10 cellular contexts compared by ENCODE assay signal in genomic region chr17:77233635-77234334, GRCh38.
A peak's percentile ranks its signal among the peaks of the same experiment; 100 is the strongest.
DNase-seq lines count a peak whose midpoint lies in the region; ATAC-seq, FAIRE-seq and TF ChIP-seq lines count a peak whose summit lies in the region.
"Had no signal": no experiment of that assay in that cellular context is flagged by ENCODE, and none has a peak within 500 bp of the region (broad histone marks: within the 10 kb centered on the region; RNA-seq: fewer than 3 reads in every experiment).

No MANE protein-coding gene starts in this region.

- H2AFZ ChIP-seq in H1 (ENCODE audit: low read length): no peak overlapping the region

- no peak overlapping the region for H3K23ac ChIP-seq in H1 (ENCODE audit: insufficient read length)

- H4K5ac ChIP-seq in H1 (ENCODE audit: insufficient read length, low read depth, low read length): no peak overlapping the region

- H3K56ac ChIP-seq in H1 (replicated peaks; ENCODE audit: insufficient read length, low read depth, low read length): no peak overlapping the region

- H3K9ac ChIP-seq in H1 (replicated peaks in 1 of 4; ENCODE audit: extremely low read depth in 1 of 4, low read depth in 3 of 4, low read length in 3 of 4): no peak overlapping the region

- H4K20me1 ChIP-seq in H1 (replicated peaks in 1 of 2; ENCODE audit: control insufficient read depth in 1 of 2, insufficient read depth in 2 of 2, low read length in 2 of 2): no peaks in the 10 kb centered on the region

- no peak for TF ChIP-seq RAD21 in H1 (IDR thresholded peaks at IDR 0.05 in 1 of 2, conservative IDR thresholded peaks at IDR 0.05 in 1 of 2; ENCODE audit: low read depth in 2 of 2, low read length in 2 of 2)

- H3K4ac ChIP-seq in H1 (replicated peaks; ENCODE audit: insufficient read length, low read depth, low read length): no peak overlapping the region

- no peak overlapping the region for H4K91ac ChIP-seq in H1 (replicated peaks; ENCODE audit: insufficient read length, low read length)

- H3K27ac ChIP-seq in H1 (ENCODE audit: low read depth, low read length): no peak overlapping the region
- H3K27ac ChIP-seq in small intestine (ENCODE audit: low read depth in 1 of 2, low read length in 1 of 2): no peak overlapping the region

- H3K4me2 ChIP-seq in H1 (ENCODE audit: insufficient read depth in 1 of 2, low read depth in 2 of 2, low read length in 2 of 2): no peak overlapping the region

- H2BK5ac ChIP-seq in H1 (ENCODE audit: low read depth, low read length): no peak overlapping the region

- CTCF ChIA-PET in H1 (lab: Charles Lee; ENCODE audit: partially characterized antibody): interaction anchor here (1.1 to 1.4 kb wide), 3 partner anchors 20 to 23 kb away, joined by 3 to 4 read pairs (median 3); no protein-coding TSS in a partner anchor

- no peak for DNase-seq in activated CD4-positive, CD25-positive, alpha-beta regulatory T cell treated with anti-CD3 and anti-CD28 coated beads, Interleukin-2, amount 50 U/mL, for 72 hours
- DNase-seq in NCI-H774 (lab: John Stamatoyannopoulos, UW) (peak; percentile 22), H1 (ENCODE audit: low read depth in 1 of 2, low spot score in 2 of 2) (no peak), small intestine (peak; percentile 36), C1 segment of cervical spinal cord (lab: John Stamatoyannopoulos, UW) (no peak), SKM-1 (lab: John Stamatoyannopoulos, UW; ENCODE audit: unreplicated experiment) (no peak), lower leg skin (ENCODE audit: low spot score in 2 of 2) (no peak)
- DNase-seq: heart left ventricle, NCI-H2107 had no signal

- H4K8ac ChIP-seq in H1 (ENCODE audit: extremely low read depth, insufficient read depth, low read length): no peak overlapping the region

- no peak overlapping the region for H2BK12ac ChIP-seq in H1 (ENCODE audit: low read depth, low read length)

- H2BK20ac ChIP-seq in H1 (ENCODE audit: low read length): no peak overlapping the region

- H2AK5ac ChIP-seq in H1 (ENCODE audit: low read depth, low read length): no peak overlapping the region

- H3K79me2 ChIP-seq in H1 (ENCODE audit: control insufficient read depth in 1 of 2, insufficient read depth in 2 of 2, low read length in 2 of 2): no peaks in the 10 kb centered on the region

- no peaks in the 10 kb centered on the region for H3K27me3 ChIP-seq in H1 (replicated peaks in 1 of 4; ENCODE audit: control insufficient read depth in 3 of 4, extremely low read depth in 1 of 4, insufficient read depth in 3 of 4, low read length in 3 of 4)
- no peaks in the 10 kb centered on the region for H3K27me3 ChIP-seq in small intestine (ENCODE audit: control insufficient read depth in 2 of 2, insufficient read depth in 2 of 2, low read length in 2 of 2)
- H3K27me3 ChIP-seq: heart left ventricle had no signal

- H3K4me1 ChIP-seq in H1 (replicated peaks in 1 of 4; ENCODE audit: control insufficient read depth in 3 of 4, insufficient read depth in 4 of 4, low read length in 3 of 4): no peaks in the 10 kb centered on the region
- no peaks in the 10 kb centered on the region for H3K4me1 ChIP-seq in small intestine (ENCODE audit: control insufficient read depth in 2 of 2, insufficient read depth in 1 of 2, low read depth in 1 of 2, low read length in 1 of 2)

- H3K14ac ChIP-seq in H1 (ENCODE audit: insufficient read length): no peak overlapping the region

- peak; percentile 84 to 86 for ATAC-seq in activated CD4-positive, CD25-positive, alpha-beta regulatory T cell treated with anti-CD3 and anti-CD28 coated beads, Interleukin-2, amount 50 U/mL, for 24 hours

- H2BK120ac ChIP-seq in H1 (replicated peaks; ENCODE audit: low read depth, low read length): no peak overlapping the region

- H2BK15ac ChIP-seq in H1 (ENCODE audit: low read length): no peak overlapping the region

- no peak for TF ChIP-seq EP300 in H1 (IDR thresholded peaks at IDR 0.05; ENCODE audit: borderline replicate concordance in 1 of 2, low read depth in 2 of 2, low read length in 2 of 2)

- H3K23me2 ChIP-seq in H1 (ENCODE audit: low read depth, low read length): no peaks in the 10 kb centered on the region; the same call in 1 of the 2 replicates

- H3K4me3 ChIP-seq in H1 (ENCODE audit: extremely low read depth in 1 of 4, insufficient read depth in 2 of 4, low read depth in 3 of 4, low read length in 4 of 4) (no peak overlapping the region), small intestine (ENCODE audit: low read depth in 1 of 2, low read length in 2 of 2) (no peak overlapping the region), lower leg skin (ENCODE audit: low read depth, poor library complexity, severe bottlenecking) (no peak overlapping the region)
- H3K4me3 ChIP-seq: heart left ventricle had no signal

- 84% methylated on average over 21 of the region's 21 CpGs; no CpG with 5 or more reads in 1 of the 2 experiments for WGBS in H1 (ENCODE audit: extremely low coverage in 1 of 2, insufficient coverage in 1 of 2, insufficient read length in 1 of 2, insufficient replicate concordance in 2 of 2, low coverage in 1 of 2, low lambda C conversion rate in 2 of 2, missing lambda C conversion rate in 1 of 2), 2 experiments
- 58 to 70% (median 69%) methylated on average over 21 of the region's 21 CpGs for WGBS in small intestine, 3 donors
- 78 to 80% methylated on average over 20 to 21 of the region's 21 CpGs for WGBS in lower leg skin, 2 donors

- POLR2A ChIA-PET in H1 (lab: Charles Lee; ENCODE audit: partially characterized antibody): no interaction called here

- TF ChIP-seq CTCF in H1 (IDR thresholded peaks at IDR 0.05; ENCODE audit: control extremely low read depth in 1 of 3, insufficient read depth in 1 of 3, low read depth in 1 of 3, low read length in 3 of 3): no peak
- no peak for TF ChIP-seq CTCF in lower leg skin (IDR thresholded peaks at IDR 0.05)

- no peak for FAIRE-seq in H1 (lab: Jason Lieb, UNC)
- FAIRE-seq in small intestine (lab: Jason Lieb, UNC): no peak

- intact Hi-C loops in lower leg skin (cut with DNase I; ENCODE audit: low total_unique reads): no loop called here

- H3K18ac ChIP-seq in H1 (ENCODE audit: extremely low read depth, low read length): no peak overlapping the region

- H3K9me3 ChIP-seq in H1 (ENCODE audit: insufficient read depth in 2 of 2, low read depth in 1 of 2, low read length in 1 of 2) (no peaks in the 10 kb centered on the region), small intestine (ENCODE audit: control insufficient read depth, low read depth) (no peaks in the 10 kb centered on the region)
- H3K9me3 ChIP-seq: heart left ventricle had no signal

- TF ChIP-seq POLR2A in H1 (IDR thresholded peaks at IDR 0.05; ENCODE audit: control extremely low read depth in 1 of 2, low read depth in 2 of 2, low read length in 2 of 2) (no peak), lower leg skin (IDR thresholded peaks at IDR 0.05) (no peak)

- H3K79me1 ChIP-seq in H1 (ENCODE audit: low read depth, low read length): no peaks in the 10 kb centered on the region

- H3K36me3 ChIP-seq in H1 (ENCODE audit: control insufficient read depth in 2 of 4, insufficient read depth in 4 of 4, low read length in 3 of 4): no peaks in the 10 kb centered on the region
- no peaks in the 10 kb centered on the region for H3K36me3 ChIP-seq in small intestine (ENCODE audit: control insufficient read depth in 2 of 2, insufficient read depth in 2 of 2, low read length in 2 of 2)
- H3K36me3 ChIP-seq: heart left ventricle had no signal

TF ChIP-seq in H1, 55 proteins besides CTCF, POLR2A, EP300 and RAD21:
- TF ChIP-seq EZH2 (IDR thresholded peaks at IDR 0.05; ENCODE audit: low read depth, low read length, severe bottlenecking) (no peak), MAFK (IDR thresholded peaks at IDR 0.05; ENCODE audit: low read depth, low read length) (0 out of 2 replicates have a peak, but pooled peaks have one; percentile 51), HDAC6 (IDR thresholded peaks at IDR 0.05; ENCODE audit: low read depth, low read length) (no peak), RFX5 (IDR thresholded peaks at IDR 0.05; ENCODE audit: borderline replicate concordance, low read depth, low read length) (no peak), KDM4A (IDR thresholded peaks at IDR 0.05; ENCODE audit: low read depth, low read length, severe bottlenecking) (no peak), BACH1 (IDR thresholded peaks at IDR 0.05; ENCODE audit: low read length) (peak; percentile 77), SP2 (IDR thresholded peaks at IDR 0.05; ENCODE audit: low read length) (no peak), ZNF274 (IDR thresholded peaks at IDR 0.05; ENCODE audit: borderline replicate concordance, extremely low read depth, low read length) (no peak), TAF1 (IDR thresholded peaks at IDR 0.05; ENCODE audit: low read depth, low read length) (no peak)

Comparison
In these comparisons a context has a peak if more than half of its experiments do, and no peak if none do; other contexts are left out.
1. DNase-seq: peak in NCI-H774 (single experiment) and small intestine (single experiment); none in activated CD4-positive, CD25-positive, alpha-beta regulatory T cell treated with anti-CD3 and anti-CD28 coated beads, Interleukin-2, amount 50 U/mL, for 72 hours (single experiment), H1 (0 of 2), C1 segment of cervical spinal cord (0 of 14), SKM-1 (single experiment) and lower leg skin (0 of 2).